In the genomic region with DNA sequence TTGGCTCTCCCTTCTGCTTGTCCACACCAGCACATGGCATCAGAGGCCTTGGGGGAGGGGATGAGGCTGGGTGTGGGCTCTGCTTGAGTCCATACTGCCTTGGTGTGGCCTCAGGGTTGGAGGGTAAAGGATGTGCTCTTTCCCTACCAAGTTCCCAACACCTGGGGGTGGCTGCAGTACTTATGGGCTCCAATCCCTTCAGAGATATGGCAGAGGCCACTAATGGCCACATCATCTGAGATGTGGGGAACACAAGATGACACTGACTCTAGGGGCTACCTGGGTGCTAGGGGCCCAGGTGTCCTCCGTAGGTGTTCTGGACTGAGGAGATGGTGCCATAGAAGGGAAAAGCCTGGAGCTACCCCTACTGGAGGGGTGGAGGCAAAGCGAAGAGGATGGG, we compare ENCODE assay signal across 22 cellular contexts. TPM values are rescaled to one million over a fixed set of nuclear protein-coding genes. Genes with fewer than 3 reads are reported as not detected.
A peak's percentile ranks its signal among the peaks of the same experiment; 100 is the strongest.
DNase-seq lines count a peak whose midpoint lies in the region; ATAC-seq and TF ChIP-seq lines count a peak whose summit lies in the region.
"Had no signal": no experiment of that assay in that cellular context is flagged by ENCODE, and none has a peak within 500 bp of the region (broad histone marks: within the 10 kb centered on the region; RNA-seq: fewer than 3 reads in every experiment).

No MANE protein-coding gene starts in this region.

- H3K36me3 Mint-ChIP-seq in activated naive CD4-positive, alpha-beta T cell treated with anti-CD3 and anti-CD28 coated beads, Interleukin-2, amount 50 U/mL, for 72 hours = peaks cover 83 to 86% of the 10 kb centered on the region in 2 donors
- peaks cover 10% of the 10 kb centered on the region for H3K36me3 Mint-ChIP-seq in T-helper 17 cell (ENCODE audit: low read depth)
- peaks cover 93% of the 10 kb centered on the region for H3K36me3 Mint-ChIP-seq in effector memory CD8-positive, alpha-beta T cell (ENCODE audit: insufficient read depth)

- H3K27ac ChIP-seq in thoracic aorta = peak overlapping the region; percentile 19 to 63
- H3K27ac ChIP-seq: neural progenitor cell, PC-9, SJCRH30 had no signal

- no peak for ATAC-seq in activated naive CD4-positive, alpha-beta T cell treated with anti-CD3 and anti-CD28 coated beads, Interleukin-2, amount 50 U/mL, for 72 hours
- ATAC-seq in T-helper 17 cell (no peak), thoracic aorta (ENCODE audit: insufficient number of reproducible peaks, low FRiP score, low read depth) (no peak)
- ATAC-seq in effector memory CD8-positive, alpha-beta T cell (replicated peaks) = no peak

- H3K27me3 ChIP-seq in thoracic aorta (replicated peaks; ENCODE audit: insufficient read depth) = no peaks in the 10 kb centered on the region
- H3K27me3 ChIP-seq: neural progenitor cell, SJCRH30 had no signal

- H3K4me3 ChIP-seq in thoracic aorta = no peak overlapping the region
- H3K4me3 ChIP-seq: neural progenitor cell, PC-9, SJCRH30 had no signal

- H3K9me3 ChIP-seq in T-helper 17 cell (ENCODE audit: control insufficient read depth, low read length, poor library complexity, severe bottlenecking) = no peaks in the 10 kb centered on the region
- H3K9me3 ChIP-seq in thoracic aorta = no peaks in the 10 kb centered on the region
- H3K9me3 ChIP-seq: SJCRH30 had no signal

- CTCF ChIA-PET in GM10248 (lab: Yijun Ruan, JAX) = interaction anchor here (2.8 kb wide), 1 partner anchor 11 kb away, joined by 20 read pairs; no protein-coding TSS in a partner anchor

- no peak for DNase-seq in activated naive CD4-positive, alpha-beta T cell treated with anti-CD3 and anti-CD28 coated beads, Interleukin-2, amount 50 U/mL, for 72 hours (ENCODE audit: low spot score in 2 of 2)
- DNase-seq in activated naive CD4-positive, alpha-beta T cell treated with anti-CD3 and anti-CD28 coated beads, Interleukin-2, amount 50 U/mL, for 16 hours = no peak
- DNase-seq in T-helper 17 cell = no peak
- DNase-seq in effector memory CD8-positive, alpha-beta T cell = no peak
- DNase-seq in thoracic aorta (ENCODE audit: low spot score) = no peak
- DNase-seq in hypothalamus (lab: John Stamatoyannopoulos, UW) = no peak
- DNase-seq in GM10248 (ENCODE audit: extremely low spot score) = no peak
- DNase-seq in NCI-H226 = no peak
- DNase-seq: activated CD4-positive, CD25-positive, alpha-beta regulatory T cell treated with anti-CD3 and anti-CD28 coated beads, Interleukin-2, amount 50 U/mL, for 72 hours; anterior cingulate cortex; endodermal cell; hippocampal formation; NCI-H1436 treated with DMSO at 0.1 percent for 48 hours; NCI-H2171 treated with DMSO at 0.1 percent for 48 hours; NCI-H82; PC-9; SJCRH30 had no signal

- POLR2A ChIA-PET in GM10248 (lab: Yijun Ruan, JAX) = no interaction called here

- H3K4me1 Mint-ChIP-seq in T-helper 17 cell = peaks cover 40% of the 10 kb centered on the region
- H3K4me1 Mint-ChIP-seq in effector memory CD8-positive, alpha-beta T cell (ENCODE audit: low read depth in 2 of 2) = peaks cover 86% of the 10 kb centered on the region in 2 donors
- H3K4me1 Mint-ChIP-seq: endodermal cell, neural progenitor cell had no signal

- H3K9me3 Mint-ChIP-seq in activated naive CD4-positive, alpha-beta T cell treated with anti-CD3 and anti-CD28 coated beads, Interleukin-2, amount 50 U/mL, for 72 hours = no peaks in the 10 kb centered on the region
- H3K9me3 Mint-ChIP-seq in effector memory CD8-positive, alpha-beta T cell = no peaks in the 10 kb centered on the region
- H3K9me3 Mint-ChIP-seq: endodermal cell, neural progenitor cell had no signal

- no peaks in the 10 kb centered on the region for H3K27me3 Mint-ChIP-seq in T-helper 17 cell
- H3K27me3 Mint-ChIP-seq in effector memory CD8-positive, alpha-beta T cell = no peaks in the 10 kb centered on the region

- H3K36me3 ChIP-seq in thoracic aorta = peaks cover 48% of the 10 kb centered on the region
- H3K36me3 ChIP-seq: neural progenitor cell, SJCRH30 had no signal

- no peak overlapping the region for H3K4me3 Mint-ChIP-seq in T-helper 17 cell
- H3K4me3 Mint-ChIP-seq in effector memory CD8-positive, alpha-beta T cell = peak overlapping the region; percentile 61 to 87
- H3K4me3 Mint-ChIP-seq: endodermal cell, neural progenitor cell had no signal

- TF ChIP-seq CTCF in thoracic aorta (IDR thresholded peaks at IDR 0.05) (no peak), GM10248 (IDR thresholded peaks at IDR 0.05; ENCODE audit: control extremely low read depth, extremely low read depth, low read depth, missing control alignments) (no peak)

- peaks cover 4 to 33% of the 10 kb centered on the region in 2 donors for H3K4me1 ChIP-seq in thoracic aorta (ENCODE audit: control insufficient read depth in 1 of 2, low read depth in 2 of 2)
- H3K4me1 ChIP-seq: neural progenitor cell, SJCRH30 had no signal

- H3K27ac Mint-ChIP-seq in activated naive CD4-positive, alpha-beta T cell treated with anti-CD3 and anti-CD28 coated beads, Interleukin-2, amount 50 U/mL, for 72 hours = peak overlapping the region; percentile 78 to 84
- H3K27ac Mint-ChIP-seq in T-helper 17 cell = peak overlapping the region; percentile 83
- peak overlapping the region; percentile 86 to 92 for H3K27ac Mint-ChIP-seq in effector memory CD8-positive, alpha-beta T cell
- H3K27ac Mint-ChIP-seq: endodermal cell, neural progenitor cell had no signal

RNA-seq across cellular contexts. Expression of a gene that starts 6.9 kb away (rescaled TPM):
- 1 to 10 TPM; 1.0 to 1.8 TPM for total RNA-seq in activated naive CD4-positive, alpha-beta T cell treated with anti-CD3 and anti-CD28 coated beads, Interleukin-2, amount 50 U/mL, for 72 hours
- 1 to 10 TPM; 2.0 to 4.4 TPM for total RNA-seq in T-helper 17 cell
- total RNA-seq in thoracic aorta = 1 to 10 TPM; 2.2 to 4.9 TPM
- total RNA-seq: chondrocyte, endodermal cell, kidney epithelial cell, MCF 10A, pulmonary artery endothelial cell, SJCRH30 had no signal

RNA-seq across cellular contexts. Expression of a gene that starts 45.5 kb away (rescaled TPM):
- 10 to 100 TPM in 1 of 2 donors, 1 to 10 TPM in 1; 4.4 to 18.1 TPM for total RNA-seq in activated naive CD4-positive, alpha-beta T cell treated with anti-CD3 and anti-CD28 coated beads, Interleukin-2, amount 50 U/mL, for 72 hours
- 10 to 100 TPM; 27.3 to 32.6 TPM for total RNA-seq in T-helper 17 cell
- 10 to 100 TPM; 70.4 to 86.1 TPM for total RNA-seq in thoracic aorta
